Comparison of ENCODE assay signal across 8 cellular contexts in genomic region chr3:46087871-46088270, GRCh38.
DNase-seq lines count a peak whose midpoint lies in the region; ATAC-seq and TF ChIP-seq lines count a peak whose summit lies in the region.

No MANE protein-coding gene starts in this region.

- H3K9me3 Mint-ChIP-seq in MCF 10A (ENCODE audit: unreplicated experiment) (no peaks in the 10 kb centered on the region), endothelial cell (ENCODE audit: unreplicated experiment) (no peaks in the 10 kb centered on the region)

- H3K4me3 Mint-ChIP-seq in MCF 10A (ENCODE audit: unreplicated experiment) (no peak overlapping the region), endothelial cell (ENCODE audit: unreplicated experiment) (no peak overlapping the region)

- no peak overlapping the region for H3K27ac ChIP-seq in breast epithelium
- H3K27ac ChIP-seq in OCI-LY3 (ENCODE audit: low read length), result no peak overlapping the region
- H3K27ac ChIP-seq in aorta (ENCODE audit: low read depth in 1 of 2, low read length in 2 of 2), result no peak overlapping the region

- H3K4me1 Mint-ChIP-seq in MCF 10A (ENCODE audit: insufficient read depth, unreplicated experiment) (peaks cover 4% of the 10 kb centered on the region), endothelial cell (ENCODE audit: unreplicated experiment) (no peaks in the 10 kb centered on the region)

- CTCF ChIA-PET in MCF 10A (lab: Yijun Ruan, JAX), result interaction anchor here (0.7 to 5.5 kb wide), 10 partner anchors 10 to 326 kb away, joined by 3 to 52 read pairs (median 4); partner anchors contain the start of gene CCR5

- ATAC-seq in aorta (ENCODE audit: low FRiP score), result peak; percentile 59
- ATAC-seq in GM19455 (IDR thresholded peaks at IDR 0.05; ENCODE audit: unreplicated experiment), result no peak

- TF ChIP-seq POLR2A in breast epithelium (IDR thresholded peaks at IDR 0.05), result no peak

- BruUV-seq in MCF 10A (replicated peaks; lab: Mats Ljungman, UMichigan), result no TSS peak

- H3K4me3 ChIP-seq in breast epithelium, result no peak overlapping the region
- no peak overlapping the region for H3K4me3 ChIP-seq in OCI-LY3 (ENCODE audit: low read length)
- H3K4me3 ChIP-seq in fibroblast of pulmonary artery (replicated peaks; ENCODE audit: low read depth, low read length), result no peak overlapping the region
- no peak overlapping the region for H3K4me3 ChIP-seq in aorta (ENCODE audit: low read length in 2 of 2)

- no peaks in the 10 kb centered on the region for H3K79me2 ChIP-seq in OCI-LY3 (ENCODE audit: low read length)

- no peak overlapping the region for H2AFZ ChIP-seq in OCI-LY3 (ENCODE audit: low read depth, low read length)

- H3K27me3 ChIP-seq in breast epithelium (no peaks in the 10 kb centered on the region), OCI-LY3 (ENCODE audit: low read depth, low read length) (peaks cover 25% of the 10 kb centered on the region), aorta (ENCODE audit: control insufficient read depth in 1 of 2, insufficient read depth in 2 of 2, low read length in 1 of 2) (no peaks in the 10 kb centered on the region)

- intact Hi-C loops in MCF 10A (cut with micrococcal nuclease) (loop anchor here (1.0 to 10.0 kb wide), 4 partner anchors 120 to 467 kb away; partner anchors contain the start of gene CCR1), breast epithelium (cut with DNase I; ENCODE audit: low total_unique reads) (loop anchor here (10.0 kb wide), 1 partner anchor 787 kb away; the partner anchor contains the start of gene PTH1R), aorta (cut with DNase I) (no loop called here)

- no peaks in the 10 kb centered on the region for H3K27me3 Mint-ChIP-seq in MCF 10A (ENCODE audit: insufficient read depth, unreplicated experiment)
- no peaks in the 10 kb centered on the region for H3K27me3 Mint-ChIP-seq in endothelial cell (ENCODE audit: unreplicated experiment)

- no peaks in the 10 kb centered on the region for H3K4me1 ChIP-seq in breast epithelium
- H3K4me1 ChIP-seq in OCI-LY3 (ENCODE audit: low read length), result peaks cover 43% of the 10 kb centered on the region
- H3K4me1 ChIP-seq in aorta (ENCODE audit: control insufficient read depth in 1 of 2, insufficient read depth in 2 of 2, low read length in 2 of 2), result no peaks in the 10 kb centered on the region

- H3K36me3 Mint-ChIP-seq in MCF 10A (ENCODE audit: insufficient read depth, unreplicated experiment) (no peaks in the 10 kb centered on the region), endothelial cell (ENCODE audit: low read depth, unreplicated experiment) (no peaks in the 10 kb centered on the region)

- H3K27ac Mint-ChIP-seq in MCF 10A (ENCODE audit: low read depth, unreplicated experiment) (no peak overlapping the region), endothelial cell (ENCODE audit: unreplicated experiment) (no peak overlapping the region)

- no peaks in the 10 kb centered on the region for H4K20me1 ChIP-seq in OCI-LY3 (ENCODE audit: insufficient read depth, low read length)

- H3K4me2 ChIP-seq in OCI-LY3 (ENCODE audit: low read length), result no peak overlapping the region

- H3K36me3 ChIP-seq in breast epithelium (no peaks in the 10 kb centered on the region), OCI-LY3 (replicated peaks; ENCODE audit: low read depth, low read length) (no peaks in the 10 kb centered on the region), aorta (ENCODE audit: control insufficient read depth in 1 of 2, insufficient read depth in 2 of 2, low read length in 1 of 2) (no peaks in the 10 kb centered on the region)

- H3K9me3 ChIP-seq in breast epithelium (no peaks in the 10 kb centered on the region), OCI-LY3 (ENCODE audit: insufficient read depth, low read length) (no peaks in the 10 kb centered on the region), aorta (ENCODE audit: control insufficient read depth, low read length) (no peaks in the 10 kb centered on the region)

- DNase-seq in MCF 10A (ENCODE audit: unreplicated experiment) (peak; percentile 52), breast epithelium (ENCODE audit: low spot score in 2 of 2) (no peak), fibroblast of pulmonary artery (ENCODE audit: low read depth) (peak; percentile 41), aorta (no peak), NCI-H446 treated with DMSO at 0.1 percent for 48 hours (lab: John Stamatoyannopoulos, UW) (no peak), endothelial cell (ENCODE audit: low spot score) (no peak)

- POLR2A ChIA-PET in MCF 10A (lab: Yijun Ruan, JAX), result interaction anchor here (0.9 to 1.0 kb wide), 2 partner anchors 23 to 223 kb away, joined by 3 read pairs; no protein-coding TSS in a partner anchor

- 59 to 61% methylated on average over 3 of the region's 3 CpGs for WGBS in aorta, 2 donors

- H3K9ac ChIP-seq in OCI-LY3 (ENCODE audit: low read length), result no peak overlapping the region

- TF ChIP-seq CTCF in MCF 10A (IDR thresholded peaks at IDR 0.05; ENCODE audit: unreplicated experiment), result peak; percentile 31
- no peak for TF ChIP-seq CTCF in breast epithelium (IDR thresholded peaks at IDR 0.05)
- TF ChIP-seq CTCF in OCI-LY3 (IDR thresholded peaks at IDR 0.05; ENCODE audit: low read depth, low read length), result peak; percentile 82
- peak; percentile 22 for TF ChIP-seq CTCF in fibroblast of pulmonary artery (IDR thresholded peaks at IDR 0.05; ENCODE audit: low read length, missing control alignments)
- TF ChIP-seq CTCF in endothelial cell (IDR thresholded peaks at IDR 0.05; ENCODE audit: unreplicated experiment), result no peak

Comparison
In these comparisons a context has a peak if more than half of its experiments do, and no peak if none do; other contexts are left out.
1. DNase-seq: peak in MCF 10A (single experiment) and fibroblast of pulmonary artery (single experiment); none in breast epithelium (0 of 2), aorta (0 of 2), NCI-H446 treated with DMSO at 0.1 percent for 48 hours (single experiment) and endothelial cell (single experiment).
2. CTCF ChIP-seq: peak in MCF 10A (single experiment), OCI-LY3 (single experiment) and fibroblast of pulmonary artery (single experiment); none in breast epithelium (0 of 3) and endothelial cell (single experiment).
3. intact Hi-C loops: an anchor here in MCF 10A (1.0 to 10.0 kb wide) and breast epithelium (10.0 kb wide); none called in aorta.